In genomic region chr4:120808475-120809141, GRCh38 we compare ENCODE assay signal across 27 cellular contexts.
"Had no signal": no experiment of that assay in that cellular context is flagged by ENCODE, and none has a peak within 500 bp of the region (broad histone marks: within the 10 kb centered on the region; RNA-seq: fewer than 3 reads in every experiment).

No MANE protein-coding gene starts in this region.

- H3K27me3 ChIP-seq: ascending aorta, breast epithelium, cardiac muscle cell, dorsolateral prefrontal cortex had no signal

- H3K4me3 ChIP-seq: ascending aorta, breast epithelium, cardiac muscle cell, coronary artery, dorsolateral prefrontal cortex had no signal

- DNase-seq: activated CD4-positive, alpha-beta memory T cell treated with anti-CD3 and anti-CD28 coated beads, Interleukin-2, amount 10 ng/mL, durations not matched to agents 7 days and 5 days; activated CD4-positive, alpha-beta T cell treated with anti-CD3 and anti-CD28 coated beads for 1 hour; activated CD4-positive, alpha-beta T cell treated with anti-CD3 and anti-CD28 coated beads for 4 hours; activated CD4-positive, alpha-beta T cell treated with anti-CD3 and anti-CD28 coated beads, Interleukin-2, amount 10 ng/mL, durations not matched to agents 7 days and 5 days; activated CD4-positive, alpha-beta T cell treated with anti-CD3 and anti-CD28 coated beads, Interleukin-2, amount 50 U/mL, for 4 hours; activated CD8-positive, alpha-beta memory T cell treated with anti-CD3 and anti-CD28 coated beads, Interleukin-2, amount 50 U/mL, for 48 hours; activated gamma-delta T cell; activated naive CD4-positive, alpha-beta T cell treated with anti-CD3 and anti-CD28 coated beads for 36 hours; activated naive CD8-positive, alpha-beta T cell treated with anti-CD3 and anti-CD28 coated beads, Interleukin-2, amount 10 ng/mL, durations not matched to agents 7 days and 5 days; activated T-cell treated with anti-CD3 and anti-CD28 coated beads for 4 hours; activated T-cell treated with anti-CD3 and anti-CD28 coated beads, Interleukin-2, amount 50 U/mL, for 24 hours; activated T-cell treated with anti-CD3 and anti-CD28 coated beads, Interleukin-2, amount 50 U/mL, for 72 hours; central memory CD4-positive, alpha-beta T cell; cerebellar nuclear complex; dorsolateral prefrontal cortex; effector memory CD4-positive, alpha-beta T cell; endodermal cell; T-helper 2 cell had no signal

- H3K4me3 Mint-ChIP-seq: activated CD4-positive, alpha-beta memory T cell treated with anti-CD3 and anti-CD28 coated beads, Interleukin-2, amount 10 ng/mL, durations not matched to agents 7 days and 5 days; activated CD4-positive, alpha-beta T cell treated with anti-CD3 and anti-CD28 coated beads, Interleukin-2, amount 10 ng/mL, durations not matched to agents 7 days and 5 days; activated naive CD4-positive, alpha-beta T cell treated with anti-CD3 and anti-CD28 coated beads for 36 hours; activated naive CD8-positive, alpha-beta T cell treated with anti-CD3 and anti-CD28 coated beads, Interleukin-2, amount 10 ng/mL, durations not matched to agents 7 days and 5 days; activated T-cell treated with anti-CD3 and anti-CD28 coated beads, Interleukin-2, amount 50 U/mL, for 24 hours; activated T-cell treated with anti-CD3 and anti-CD28 coated beads, Interleukin-2, amount 50 U/mL, for 72 hours; brain; dendritic cell treated with granulocyte-macrophage colony-stimulating factor and Interleukin-4, amounts not matched to agents 40 ng/mL and 50 ng/mL, for 4 days; endodermal cell; WTC11 had no signal

- H3K36me3 ChIP-seq: breast epithelium, cardiac muscle cell had no signal

- H3K27me3 Mint-ChIP-seq: activated T-cell treated with anti-CD3 and anti-CD28 coated beads, Interleukin-2, amount 50 U/mL, for 24 hours; brain; dendritic cell treated with granulocyte-macrophage colony-stimulating factor and Interleukin-4, amounts not matched to agents 40 ng/mL and 50 ng/mL, for 4 days had no signal

- H3K27ac Mint-ChIP-seq: activated CD4-positive, alpha-beta memory T cell treated with anti-CD3 and anti-CD28 coated beads, Interleukin-2, amount 10 ng/mL, durations not matched to agents 7 days and 5 days; activated CD4-positive, alpha-beta T cell treated with anti-CD3 and anti-CD28 coated beads, Interleukin-2, amount 10 ng/mL, durations not matched to agents 7 days and 5 days; activated naive CD4-positive, alpha-beta T cell treated with anti-CD3 and anti-CD28 coated beads for 36 hours; activated naive CD4-positive, alpha-beta T cell treated with anti-CD3 and anti-CD28 coated beads, Interleukin-2, amount 50 U/mL, for 72 hours; activated naive CD8-positive, alpha-beta T cell treated with anti-CD3 and anti-CD28 coated beads, Interleukin-2, amount 10 ng/mL, durations not matched to agents 7 days and 5 days; activated T-cell treated with anti-CD3 and anti-CD28 coated beads, Interleukin-2, amount 50 U/mL, for 24 hours; activated T-cell treated with anti-CD3 and anti-CD28 coated beads, Interleukin-2, amount 50 U/mL, for 72 hours; brain; dendritic cell treated with granulocyte-macrophage colony-stimulating factor and Interleukin-4, amounts not matched to agents 40 ng/mL and 50 ng/mL, for 4 days; endodermal cell; WTC11 had no signal

- H3K9me3 ChIP-seq: ascending aorta had no signal

- H3K4me1 ChIP-seq: ascending aorta, breast epithelium had no signal

- H3K27ac ChIP-seq: ascending aorta, breast epithelium, cardiac muscle cell, coronary artery, dorsolateral prefrontal cortex, VCaP had no signal

- H3K4me1 Mint-ChIP-seq: activated CD4-positive, alpha-beta memory T cell treated with anti-CD3 and anti-CD28 coated beads, Interleukin-2, amount 10 ng/mL, durations not matched to agents 7 days and 5 days; activated CD4-positive, alpha-beta T cell treated with anti-CD3 and anti-CD28 coated beads, Interleukin-2, amount 10 ng/mL, durations not matched to agents 7 days and 5 days; activated naive CD8-positive, alpha-beta T cell treated with anti-CD3 and anti-CD28 coated beads, Interleukin-2, amount 10 ng/mL, durations not matched to agents 7 days and 5 days; brain; endodermal cell; WTC11 had no signal
